ENCODE assay signal across 26 cellular contexts in the genomic region with DNA sequence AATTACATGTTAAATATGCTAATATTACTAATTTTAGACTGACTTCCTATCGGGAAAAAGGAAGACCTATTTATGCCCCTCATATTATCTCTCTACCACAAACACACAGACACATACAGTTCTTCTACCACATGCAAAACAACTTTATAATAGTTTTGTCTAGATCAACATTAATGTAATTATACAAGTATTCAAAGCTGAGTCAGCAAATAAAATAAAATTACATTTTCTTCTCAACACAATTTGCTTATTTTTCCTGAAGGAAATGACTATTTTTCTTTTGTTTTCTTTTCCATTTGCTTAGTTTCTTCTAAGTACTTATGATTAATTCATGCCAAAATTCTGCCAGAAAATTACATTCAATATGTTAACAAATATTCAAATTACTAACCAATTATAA.
"Had no signal": no experiment of that assay in that cellular context is flagged by ENCODE, and none has a peak within 500 bp of the region (broad histone marks: within the 10 kb centered on the region; RNA-seq: fewer than 3 reads in every experiment).

No MANE protein-coding gene starts in this region.

- H3K4me3 ChIP-seq: neural progenitor cell, ovary, psoas muscle, skin epidermis, smooth muscle cell, spleen, stomach, thoracic aorta, thyroid gland, tibial nerve, upper lobe of left lung, vagina had no signal

- H3K4me2 ChIP-seq: neural progenitor cell, smooth muscle cell had no signal

- H3K79me2 ChIP-seq: parathyroid adenoma had no signal

- FAIRE-seq: urothelium cell line had no signal

- H3K9me3 ChIP-seq: ovary, psoas muscle, thoracic aorta, thyroid gland, upper lobe of left lung, vagina had no signal

- H3K4me1 ChIP-seq: neural progenitor cell, parathyroid adenoma, psoas muscle, spleen, stomach, thyroid gland, tibial nerve, upper lobe of left lung, vagina had no signal

- ATAC-seq: natural killer cell; psoas muscle; right cardiac atrium; sciatic nerve; stimulated activated effector memory CD8-positive, alpha-beta T cell treated with anti-CD3 and anti-CD28 coated beads, Interleukin-12 subunit alpha, Interleukin-12 subunit beta, amount 100 ng/mL, for 72 hours; stimulated activated naive B cell treated with anti-CD40 and anti-IgM and Interleukin-4, amounts not matched to agents 10 μg/mL and 1 μg/mL and 100 μg/mL, for 72 hours had no signal

- DNase-seq: natural killer cell; occipital lobe; ovary; posterior cingulate gyrus; psoas muscle; right cardiac atrium; spleen; stimulated activated CD4-positive, alpha-beta T cell treated with anti-CD3 and anti-CD28 coated beads, Interleukin-12 subunit alpha, Interleukin-12 subunit beta, amount 100 ng/mL, for 4 hours; stimulated activated CD4-positive, alpha-beta T cell treated with anti-CD3 and anti-CD28 coated beads, Interleukin-1b, Interleukin-23, amount 100 ng/mL, for 48 hours; stimulated activated CD4-positive, alpha-beta T cell treated with anti-CD3 and anti-CD28 coated beads, Interleukin-4, amount 100 ng/mL, for 1 hour; stimulated activated naive B cell treated with anti-CD40 and anti-IgM and Interleukin-4, amounts not matched to agents 10 μg/mL and 1 μg/mL and 100 μg/mL, for 72 hours; stimulated activated naive CD4-positive, alpha-beta T cell treated with Interleukin-2 at 50 U/mL for 16 hours; stomach; thyroid gland; trophoblast cell; upper lobe of left lung had no signal

- H3K9ac ChIP-seq: neural progenitor cell, parathyroid adenoma had no signal

- H3K27me3 ChIP-seq: neural progenitor cell, ovary, spleen, stomach, thyroid gland, tibial nerve, upper lobe of left lung, vagina had no signal

- H2AFZ ChIP-seq: neural progenitor cell, parathyroid adenoma had no signal

- H3K36me3 ChIP-seq: ovary, spleen, stomach, thoracic aorta, thyroid gland, tibial nerve, upper lobe of left lung, vagina had no signal

- H3K27ac ChIP-seq: neural progenitor cell, ovary, parathyroid adenoma, psoas muscle, skin epidermis, spleen, stomach, thoracic aorta, thyroid gland, tibial nerve, upper lobe of left lung, vagina had no signal
